ENCODE assay signal across 1 cellular context in the genomic region with DNA sequence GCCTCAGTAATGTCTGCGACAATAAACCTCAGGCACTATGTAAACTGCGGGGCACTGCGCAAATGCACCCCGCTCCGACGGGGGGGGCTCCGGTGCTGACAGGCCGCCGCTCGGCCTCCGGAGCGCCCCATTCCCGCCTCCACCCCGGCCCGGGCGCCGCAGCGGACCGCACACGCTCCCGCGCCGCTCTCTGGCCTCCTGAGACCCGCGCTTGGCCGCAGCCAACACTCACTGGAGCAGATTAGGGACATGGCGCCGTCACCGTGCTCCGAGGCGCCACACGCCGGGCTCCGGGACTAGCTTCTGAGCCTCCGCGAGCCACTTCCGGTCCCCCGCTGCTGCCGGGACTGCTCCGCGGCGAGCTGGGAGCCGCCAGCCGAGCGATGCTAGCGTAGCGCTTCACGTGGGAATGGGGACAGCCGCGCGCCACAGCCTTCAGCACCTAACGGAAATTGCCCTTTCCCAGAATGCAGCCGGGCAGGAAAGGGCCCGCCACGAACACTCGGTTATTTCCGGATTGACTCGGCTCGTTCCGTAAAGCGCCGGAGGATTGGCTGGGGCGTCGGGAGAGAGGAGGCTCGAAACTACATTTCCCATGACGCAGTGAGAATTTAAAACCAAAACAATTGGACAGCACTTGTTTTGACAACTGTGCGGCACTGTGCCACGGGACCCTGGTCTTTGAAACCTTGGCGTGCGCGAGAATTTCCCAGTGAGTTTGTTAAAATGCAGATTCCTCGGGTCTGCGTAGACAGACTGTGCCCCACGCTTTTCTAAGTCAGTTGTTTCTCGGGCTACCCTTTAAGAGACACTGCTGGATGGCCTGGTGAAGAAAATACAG.
TF ChIP-seq lines count a peak whose summit lies in the region.

A gene (minus strand): TSS at position 454 of the 841 bp plus-strand sequence. CDS start 203 bp downstream, at position 251.

TF ChIP-seq in HepG2, 621 proteins besides CTCF, POLR2A, EP300 and RAD21 (continued from another document and continues in another):
- TF ChIP-seq, protein P1, sequence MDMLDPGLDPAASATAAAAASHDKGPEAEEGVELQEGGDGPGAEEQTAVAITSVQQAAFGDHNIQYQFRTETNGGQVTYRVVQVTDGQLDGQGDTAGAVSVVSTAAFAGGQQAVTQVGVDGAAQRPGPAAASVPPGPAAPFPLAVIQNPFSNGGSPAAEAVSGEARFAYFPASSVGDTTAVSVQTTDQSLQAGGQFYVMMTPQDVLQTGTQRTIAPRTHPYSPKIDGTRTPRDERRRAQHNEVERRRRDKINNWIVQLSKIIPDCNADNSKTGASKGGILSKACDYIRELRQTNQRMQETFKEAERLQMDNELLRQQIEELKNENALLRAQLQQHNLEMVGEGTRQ (IDR thresholded peaks at IDR 0.05; ENCODE audit: low read depth, low read length): no peak
- TF ChIP-seq, protein P1 (CRISPR knock-in tag; IDR thresholded peaks at IDR 0.05; ENCODE audit: borderline replicate concordance): peak; percentile 37; the same call in 1 of the 2 replicates
- TF ChIP-seq, protein P2, sequence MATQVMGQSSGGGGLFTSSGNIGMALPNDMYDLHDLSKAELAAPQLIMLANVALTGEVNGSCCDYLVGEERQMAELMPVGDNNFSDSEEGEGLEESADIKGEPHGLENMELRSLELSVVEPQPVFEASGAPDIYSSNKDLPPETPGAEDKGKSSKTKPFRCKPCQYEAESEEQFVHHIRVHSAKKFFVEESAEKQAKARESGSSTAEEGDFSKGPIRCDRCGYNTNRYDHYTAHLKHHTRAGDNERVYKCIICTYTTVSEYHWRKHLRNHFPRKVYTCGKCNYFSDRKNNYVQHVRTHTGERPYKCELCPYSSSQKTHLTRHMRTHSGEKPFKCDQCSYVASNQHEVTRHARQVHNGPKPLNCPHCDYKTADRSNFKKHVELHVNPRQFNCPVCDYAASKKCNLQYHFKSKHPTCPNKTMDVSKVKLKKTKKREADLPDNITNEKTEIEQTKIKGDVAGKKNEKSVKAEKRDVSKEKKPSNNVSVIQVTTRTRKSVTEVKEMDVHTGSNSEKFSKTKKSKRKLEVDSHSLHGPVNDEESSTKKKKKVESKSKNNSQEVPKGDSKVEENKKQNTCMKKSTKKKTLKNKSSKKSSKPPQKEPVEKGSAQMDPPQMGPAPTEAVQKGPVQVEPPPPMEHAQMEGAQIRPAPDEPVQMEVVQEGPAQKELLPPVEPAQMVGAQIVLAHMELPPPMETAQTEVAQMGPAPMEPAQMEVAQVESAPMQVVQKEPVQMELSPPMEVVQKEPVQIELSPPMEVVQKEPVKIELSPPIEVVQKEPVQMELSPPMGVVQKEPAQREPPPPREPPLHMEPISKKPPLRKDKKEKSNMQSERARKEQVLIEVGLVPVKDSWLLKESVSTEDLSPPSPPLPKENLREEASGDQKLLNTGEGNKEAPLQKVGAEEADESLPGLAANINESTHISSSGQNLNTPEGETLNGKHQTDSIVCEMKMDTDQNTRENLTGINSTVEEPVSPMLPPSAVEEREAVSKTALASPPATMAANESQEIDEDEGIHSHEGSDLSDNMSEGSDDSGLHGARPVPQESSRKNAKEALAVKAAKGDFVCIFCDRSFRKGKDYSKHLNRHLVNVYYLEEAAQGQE (IDR thresholded peaks at IDR 0.05; ENCODE audit: borderline replicate concordance in 1 of 2, low read depth in 1 of 2, low read length in 2 of 2): no peak
- TF ChIP-seq ZKSCAN1 (IDR thresholded peaks at IDR 0.05; ENCODE audit: low read length) (no peak), KAT2B (IDR thresholded peaks at IDR 0.05; ENCODE audit: borderline replicate concordance, low read depth, low read length) (no peak), ZNF747 (CRISPR knock-in tag; IDR thresholded peaks at IDR 0.05; ENCODE audit: borderline replicate concordance) (peak; percentile 72), ETV6 (CRISPR knock-in tag; conservative IDR thresholded peaks at IDR 0.05) (no peak; the same call in 1 of the 2 replicates), SP1 (IDR thresholded peaks at IDR 0.05) (no peak), SP1 (CRISPR knock-in tag; IDR thresholded peaks at IDR 0.05) (peak; percentile 60; the same call in 1 of the 2 replicates), TCF7L2 (IDR thresholded peaks at IDR 0.05; ENCODE audit: low read depth, low read length) (no peak), PHF20 (CRISPR knock-in tag; IDR thresholded peaks at IDR 0.05) (peak; percentile 89), SATB2 (CRISPR knock-in tag; IDR thresholded peaks at IDR 0.05) (no peak), POGZ (CRISPR knock-in tag; IDR thresholded peaks at IDR 0.05) (no peak), ZNF879 (CRISPR knock-in tag; IDR thresholded peaks at IDR 0.05) (no peak), SNRNP70 (IDR thresholded peaks at IDR 0.05; ENCODE audit: low read depth, low read length) (no peak), AGO2 (optimal IDR thresholded peaks at IDR 0.05; ENCODE audit: low read depth, low read length) (peak; percentile 88), JARID2 (CRISPR knock-in tag; IDR thresholded peaks at IDR 0.05; ENCODE audit: insufficient replicate concordance) (peak; percentile 42), NCOA2 (CRISPR knock-in tag; IDR thresholded peaks at IDR 0.05) (peak; percentile 38; the same call in 1 of the 2 replicates), ZNF143 (CRISPR knock-in tag; IDR thresholded peaks at IDR 0.05) (peak; percentile 95), ZNF841 (CRISPR knock-in tag; IDR thresholded peaks at IDR 0.05; ENCODE audit: borderline replicate concordance) (no peak), SP5 (CRISPR knock-in tag; IDR thresholded peaks at IDR 0.05; ENCODE audit: borderline replicate concordance, low read depth) (no peak), ISX (CRISPR knock-in tag; conservative IDR thresholded peaks at IDR 0.05) (no peak), TCF12 (IDR thresholded peaks at IDR 0.05) (no peak), TCF12 (CRISPR knock-in tag; IDR thresholded peaks at IDR 0.05) (no peak), ZNF781 (CRISPR knock-in tag; IDR thresholded peaks at IDR 0.05; ENCODE audit: borderline replicate concordance, not compliant biosample characterization) (no peak), ZNF10 (CRISPR knock-in tag; IDR thresholded peaks at IDR 0.05; ENCODE audit: borderline replicate concordance, low read depth) (no peak), ZNF570 (CRISPR knock-in tag; IDR thresholded peaks at IDR 0.05; ENCODE audit: borderline replicate concordance) (no peak), KDM1A (CRISPR knock-in tag; IDR thresholded peaks at IDR 0.05) (no peak), HMG20A (CRISPR knock-in tag; IDR thresholded peaks at IDR 0.05; ENCODE audit: borderline replicate concordance) (no peak), TRIM24 (CRISPR knock-in tag; IDR thresholded peaks at IDR 0.05) (no peak)
- TF ChIP-seq, protein P3, sequence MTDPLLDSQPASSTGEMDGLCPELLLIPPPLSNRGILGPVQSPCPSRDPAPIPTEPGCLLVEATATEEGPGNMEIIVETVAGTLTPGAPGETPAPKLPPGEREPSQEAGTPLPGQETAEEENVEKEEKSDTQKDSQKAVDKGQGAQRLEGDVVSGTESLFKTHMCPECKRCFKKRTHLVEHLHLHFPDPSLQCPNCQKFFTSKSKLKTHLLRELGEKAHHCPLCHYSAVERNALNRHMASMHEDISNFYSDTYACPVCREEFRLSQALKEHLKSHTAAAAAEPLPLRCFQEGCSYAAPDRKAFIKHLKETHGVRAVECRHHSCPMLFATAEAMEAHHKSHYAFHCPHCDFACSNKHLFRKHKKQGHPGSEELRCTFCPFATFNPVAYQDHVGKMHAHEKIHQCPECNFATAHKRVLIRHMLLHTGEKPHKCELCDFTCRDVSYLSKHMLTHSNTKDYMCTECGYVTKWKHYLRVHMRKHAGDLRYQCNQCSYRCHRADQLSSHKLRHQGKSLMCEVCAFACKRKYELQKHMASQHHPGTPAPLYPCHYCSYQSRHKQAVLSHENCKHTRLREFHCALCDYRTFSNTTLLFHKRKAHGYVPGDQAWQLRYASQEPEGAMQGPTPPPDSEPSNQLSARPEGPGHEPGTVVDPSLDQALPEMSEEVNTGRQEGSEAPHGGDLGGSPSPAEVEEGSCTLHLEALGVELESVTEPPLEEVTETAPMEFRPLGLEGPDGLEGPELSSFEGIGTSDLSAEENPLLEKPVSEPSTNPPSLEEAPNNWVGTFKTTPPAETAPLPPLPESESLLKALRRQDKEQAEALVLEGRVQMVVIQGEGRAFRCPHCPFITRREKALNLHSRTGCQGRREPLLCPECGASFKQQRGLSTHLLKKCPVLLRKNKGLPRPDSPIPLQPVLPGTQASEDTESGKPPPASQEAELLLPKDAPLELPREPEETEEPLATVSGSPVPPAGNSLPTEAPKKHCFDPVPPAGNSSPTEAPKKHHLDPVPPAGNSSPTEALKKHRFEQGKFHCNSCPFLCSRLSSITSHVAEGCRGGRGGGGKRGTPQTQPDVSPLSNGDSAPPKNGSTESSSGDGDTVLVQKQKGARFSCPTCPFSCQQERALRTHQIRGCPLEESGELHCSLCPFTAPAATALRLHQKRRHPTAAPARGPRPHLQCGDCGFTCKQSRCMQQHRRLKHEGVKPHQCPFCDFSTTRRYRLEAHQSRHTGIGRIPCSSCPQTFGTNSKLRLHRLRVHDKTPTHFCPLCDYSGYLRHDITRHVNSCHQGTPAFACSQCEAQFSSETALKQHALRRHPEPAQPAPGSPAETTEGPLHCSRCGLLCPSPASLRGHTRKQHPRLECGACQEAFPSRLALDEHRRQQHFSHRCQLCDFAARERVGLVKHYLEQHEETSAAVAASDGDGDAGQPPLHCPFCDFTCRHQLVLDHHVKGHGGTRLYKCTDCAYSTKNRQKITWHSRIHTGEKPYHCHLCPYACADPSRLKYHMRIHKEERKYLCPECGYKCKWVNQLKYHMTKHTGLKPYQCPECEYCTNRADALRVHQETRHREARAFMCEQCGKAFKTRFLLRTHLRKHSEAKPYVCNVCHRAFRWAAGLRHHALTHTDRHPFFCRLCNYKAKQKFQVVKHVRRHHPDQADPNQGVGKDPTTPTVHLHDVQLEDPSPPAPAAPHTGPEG (CRISPR knock-in tag; IDR thresholded peaks at IDR 0.05): 0 out of 2 replicates have a peak, but pooled peaks have one; percentile 34
- TF ChIP-seq, protein P4, sequence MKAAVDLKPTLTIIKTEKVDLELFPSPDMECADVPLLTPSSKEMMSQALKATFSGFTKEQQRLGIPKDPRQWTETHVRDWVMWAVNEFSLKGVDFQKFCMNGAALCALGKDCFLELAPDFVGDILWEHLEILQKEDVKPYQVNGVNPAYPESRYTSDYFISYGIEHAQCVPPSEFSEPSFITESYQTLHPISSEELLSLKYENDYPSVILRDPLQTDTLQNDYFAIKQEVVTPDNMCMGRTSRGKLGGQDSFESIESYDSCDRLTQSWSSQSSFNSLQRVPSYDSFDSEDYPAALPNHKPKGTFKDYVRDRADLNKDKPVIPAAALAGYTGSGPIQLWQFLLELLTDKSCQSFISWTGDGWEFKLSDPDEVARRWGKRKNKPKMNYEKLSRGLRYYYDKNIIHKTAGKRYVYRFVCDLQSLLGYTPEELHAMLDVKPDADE (CRISPR knock-in tag; IDR thresholded peaks at IDR 0.05): no peak
- TF ChIP-seq, protein P5, sequence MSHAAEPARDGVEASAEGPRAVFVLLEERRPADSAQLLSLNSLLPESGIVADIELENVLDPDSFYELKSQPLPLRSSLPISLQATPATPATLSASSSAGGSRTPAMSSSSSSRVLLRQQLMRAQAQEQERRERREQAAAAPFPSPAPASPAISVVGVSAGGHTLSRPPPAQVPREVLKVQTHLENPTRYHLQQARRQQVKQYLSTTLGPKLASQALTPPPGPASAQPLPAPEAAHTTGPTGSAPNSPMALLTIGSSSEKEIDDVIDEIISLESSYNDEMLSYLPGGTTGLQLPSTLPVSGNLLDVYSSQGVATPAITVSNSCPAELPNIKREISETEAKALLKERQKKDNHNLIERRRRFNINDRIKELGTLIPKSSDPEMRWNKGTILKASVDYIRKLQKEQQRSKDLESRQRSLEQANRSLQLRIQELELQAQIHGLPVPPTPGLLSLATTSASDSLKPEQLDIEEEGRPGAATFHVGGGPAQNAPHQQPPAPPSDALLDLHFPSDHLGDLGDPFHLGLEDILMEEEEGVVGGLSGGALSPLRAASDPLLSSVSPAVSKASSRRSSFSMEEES (CRISPR knock-in tag; IDR thresholded peaks at IDR 0.05): peak; percentile 68
- TF ChIP-seq, protein P6, sequence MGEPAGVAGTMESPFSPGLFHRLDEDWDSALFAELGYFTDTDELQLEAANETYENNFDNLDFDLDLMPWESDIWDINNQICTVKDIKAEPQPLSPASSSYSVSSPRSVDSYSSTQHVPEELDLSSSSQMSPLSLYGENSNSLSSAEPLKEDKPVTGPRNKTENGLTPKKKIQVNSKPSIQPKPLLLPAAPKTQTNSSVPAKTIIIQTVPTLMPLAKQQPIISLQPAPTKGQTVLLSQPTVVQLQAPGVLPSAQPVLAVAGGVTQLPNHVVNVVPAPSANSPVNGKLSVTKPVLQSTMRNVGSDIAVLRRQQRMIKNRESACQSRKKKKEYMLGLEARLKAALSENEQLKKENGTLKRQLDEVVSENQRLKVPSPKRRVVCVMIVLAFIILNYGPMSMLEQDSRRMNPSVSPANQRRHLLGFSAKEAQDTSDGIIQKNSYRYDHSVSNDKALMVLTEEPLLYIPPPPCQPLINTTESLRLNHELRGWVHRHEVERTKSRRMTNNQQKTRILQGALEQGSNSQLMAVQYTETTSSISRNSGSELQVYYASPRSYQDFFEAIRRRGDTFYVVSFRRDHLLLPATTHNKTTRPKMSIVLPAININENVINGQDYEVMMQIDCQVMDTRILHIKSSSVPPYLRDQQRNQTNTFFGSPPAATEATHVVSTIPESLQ (CRISPR knock-in tag; conservative IDR thresholded peaks at IDR 0.05): no peak
- TF ChIP-seq, protein P7, sequence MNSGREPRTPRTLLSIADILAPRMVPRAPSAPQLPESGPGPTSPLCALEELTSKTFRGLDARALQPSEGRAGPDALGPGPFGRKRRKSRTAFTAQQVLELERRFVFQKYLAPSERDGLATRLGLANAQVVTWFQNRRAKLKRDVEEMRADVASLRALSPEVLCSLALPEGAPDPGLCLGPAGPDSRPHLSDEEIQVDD (CRISPR knock-in tag; IDR thresholded peaks at IDR 0.05; ENCODE audit: borderline replicate concordance): 0 out of 2 replicates have a peak, but pooled peaks have one; percentile 75
- TF ChIP-seq, protein P8, sequence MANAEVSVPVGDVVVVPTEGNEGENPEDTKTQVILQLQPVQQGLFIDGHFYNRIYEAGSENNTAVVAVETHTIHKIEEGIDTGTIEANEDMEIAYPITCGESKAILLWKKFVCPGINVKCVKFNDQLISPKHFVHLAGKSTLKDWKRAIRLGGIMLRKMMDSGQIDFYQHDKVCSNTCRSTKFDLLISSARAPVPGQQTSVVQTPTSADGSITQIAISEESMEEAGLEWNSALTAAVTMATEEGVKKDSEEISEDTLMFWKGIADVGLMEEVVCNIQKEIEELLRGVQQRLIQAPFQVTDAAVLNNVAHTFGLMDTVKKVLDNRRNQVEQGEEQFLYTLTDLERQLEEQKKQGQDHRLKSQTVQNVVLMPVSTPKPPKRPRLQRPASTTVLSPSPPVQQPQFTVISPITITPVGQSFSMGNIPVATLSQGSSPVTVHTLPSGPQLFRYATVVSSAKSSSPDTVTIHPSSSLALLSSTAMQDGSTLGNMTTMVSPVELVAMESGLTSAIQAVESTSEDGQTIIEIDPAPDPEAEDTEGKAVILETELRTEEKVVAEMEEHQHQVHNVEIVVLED (CRISPR knock-in tag; IDR thresholded peaks at IDR 0.05; ENCODE audit: borderline replicate concordance): no peak; the same call in 1 of the 2 replicates
- TF ChIP-seq, protein P9, sequence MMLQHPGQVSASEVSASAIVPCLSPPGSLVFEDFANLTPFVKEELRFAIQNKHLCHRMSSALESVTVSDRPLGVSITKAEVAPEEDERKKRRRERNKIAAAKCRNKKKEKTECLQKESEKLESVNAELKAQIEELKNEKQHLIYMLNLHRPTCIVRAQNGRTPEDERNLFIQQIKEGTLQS (CRISPR knock-in tag; IDR thresholded peaks at IDR 0.05): 0 out of 2 replicates have a peak, but pooled peaks have one; percentile 15
